21 cellular contexts compared by ENCODE assay signal in genomic region chr2:24330161-24330560, GRCh38. TPM values are rescaled to one million over a fixed set of nuclear protein-coding genes. Genes with fewer than 3 reads are reported as not detected.
DNase-seq lines count a peak whose midpoint lies in the region; ATAC-seq and TF ChIP-seq lines count a peak whose summit lies in the region.
"Had no signal": no experiment of that assay in that cellular context is flagged by ENCODE, and none has a peak within 500 bp of the region (broad histone marks: within the 10 kb centered on the region; RNA-seq: fewer than 3 reads in every experiment).

No MANE protein-coding gene starts in this region.

- H3K79me2 ChIP-seq in Karpas-422 (ENCODE audit: low read length), result peaks cover 91% of the 10 kb centered on the region

- H3K9ac ChIP-seq in Karpas-422 (ENCODE audit: low read length), result peak overlapping the region; percentile 78

- no peak overlapping the region for H3K27ac ChIP-seq in CD4-positive, alpha-beta T cell (ENCODE audit: low read depth, low read length)
- H3K27ac ChIP-seq in Karpas-422 (ENCODE audit: low read length), result peak overlapping the region; percentile 98
- H3K27ac ChIP-seq: epithelial cell of prostate, gastroesophageal sphincter had no signal

- H3K36me3 ChIP-seq in Karpas-422 (ENCODE audit: insufficient read depth, low read length), result peaks cover 15% of the 10 kb centered on the region
- H3K36me3 ChIP-seq: transverse colon had no signal

- no peaks in the 10 kb centered on the region for H3K9me3 ChIP-seq in CD4-positive, alpha-beta T cell (ENCODE audit: control insufficient read depth, low read length)
- no peaks in the 10 kb centered on the region for H3K9me3 ChIP-seq in Karpas-422 (ENCODE audit: low read length)
- H3K9me3 ChIP-seq: gastroesophageal sphincter, transverse colon had no signal

- H3K27ac Mint-ChIP-seq in CD4-positive, alpha-beta T cell, result peak overlapping the region; percentile 48
- H3K27ac Mint-ChIP-seq in naive B cell, result peak overlapping the region; percentile 90 to 98 (median 96)
- H3K27ac Mint-ChIP-seq in activated CD4-positive, alpha-beta T cell treated with anti-CD3 and anti-CD28 coated beads, Interleukin-2, amount 10 ng/mL, durations not matched to agents 24 days and 14 days, result no peak overlapping the region
- H3K27ac Mint-ChIP-seq: activated T-cell treated with anti-CD3 and anti-CD28 coated beads, Interleukin-2, amount 50 U/mL, for 72 hours had no signal

- peak overlapping the region; percentile 77 for H3K4me2 ChIP-seq in Karpas-422 (ENCODE audit: low read depth, low read length, poor library complexity, severe bottlenecking)

- H3K4me1 ChIP-seq in Karpas-422 (ENCODE audit: low read length), result peaks cover 94% of the 10 kb centered on the region

- POLR2A ChIA-PET in CD4-positive, alpha-beta T cell (lab: Charles Lee), result interaction anchor here (1.4 kb wide), 1 partner anchor 9 kb away, joined by 3 read pairs; no protein-coding TSS in a partner anchor

- TF ChIP-seq CTCF in CD4-positive, alpha-beta T cell (IDR thresholded peaks at IDR 0.05), result no peak

- H4K20me1 ChIP-seq in Karpas-422 (ENCODE audit: insufficient read depth, low read depth, low read length), result no peaks in the 10 kb centered on the region

- H3K9me2 ChIP-seq in Karpas-422 (replicated peaks; ENCODE audit: insufficient read depth, low read length), result no peaks in the 10 kb centered on the region

- H3K36me3 Mint-ChIP-seq in CD4-positive, alpha-beta T cell (ENCODE audit: low read depth), result peaks cover 12% of the 10 kb centered on the region
- no peaks in the 10 kb centered on the region for H3K36me3 Mint-ChIP-seq in naive B cell
- no peaks in the 10 kb centered on the region for H3K36me3 Mint-ChIP-seq in activated CD4-positive, alpha-beta T cell treated with anti-CD3 and anti-CD28 coated beads, Interleukin-2, amount 10 ng/mL, durations not matched to agents 24 days and 14 days (ENCODE audit: low read depth)

- intact Hi-C loops in CD4-positive, alpha-beta T cell (cut with DNase I, micrococcal nuclease), result no loop called here
- intact Hi-C loops in activated CD4-positive, alpha-beta T cell treated with anti-CD3 and anti-CD28 coated beads, Interleukin-2, amount 10 ng/mL, durations not matched to agents 24 days and 14 days (cut with micrococcal nuclease), result no loop called here

- H3K27me3 Mint-ChIP-seq in CD4-positive, alpha-beta T cell, result no peaks in the 10 kb centered on the region
- no peaks in the 10 kb centered on the region for H3K27me3 Mint-ChIP-seq in naive B cell
- no peaks in the 10 kb centered on the region for H3K27me3 Mint-ChIP-seq in activated CD4-positive, alpha-beta T cell treated with anti-CD3 and anti-CD28 coated beads, Interleukin-2, amount 10 ng/mL, durations not matched to agents 24 days and 14 days

- ATAC-seq in CD4-positive, alpha-beta T cell (ENCODE audit: poor library complexity), result no peak
- ATAC-seq in GM18868 (IDR thresholded peaks at IDR 0.05; ENCODE audit: unreplicated experiment) (peak; percentile 23), naive B cell (ENCODE audit: low read depth in 2 of 2) (peak in 1 of 2 donors; percentile 13), GM19328 (IDR thresholded peaks at IDR 0.05; ENCODE audit: unreplicated experiment) (no peak), HG03520 (IDR thresholded peaks at IDR 0.05; ENCODE audit: unreplicated experiment) (no peak)
- ATAC-seq: activated T-cell treated with anti-CD3 and anti-CD28 coated beads, Interleukin-2, amount 50 U/mL, for 72 hours; gastroesophageal sphincter; left lobe of liver had no signal

- H3K4me1 Mint-ChIP-seq in CD4-positive, alpha-beta T cell (ENCODE audit: low read depth), result peaks cover 53% of the 10 kb centered on the region
- peaks cover 37 to 78% (median 45%) of the 10 kb centered on the region in 3 donors for H3K4me1 Mint-ChIP-seq in naive B cell
- H3K4me1 Mint-ChIP-seq in activated CD4-positive, alpha-beta T cell treated with anti-CD3 and anti-CD28 coated beads, Interleukin-2, amount 10 ng/mL, durations not matched to agents 24 days and 14 days, result peaks cover 7% of the 10 kb centered on the region

- H3K27me3 ChIP-seq in CD4-positive, alpha-beta T cell (ENCODE audit: control insufficient read depth, insufficient read depth, low read length), result no peaks in the 10 kb centered on the region
- no peaks in the 10 kb centered on the region for H3K27me3 ChIP-seq in Karpas-422 (ENCODE audit: low read length)
- H3K27me3 ChIP-seq: gastroesophageal sphincter, transverse colon had no signal

- peak overlapping the region; percentile 42 for H3K4me3 Mint-ChIP-seq in CD4-positive, alpha-beta T cell
- H3K4me3 Mint-ChIP-seq in naive B cell, result peak overlapping the region; percentile 78 to 88 (median 83)
- no peak overlapping the region for H3K4me3 Mint-ChIP-seq in activated CD4-positive, alpha-beta T cell treated with anti-CD3 and anti-CD28 coated beads, Interleukin-2, amount 10 ng/mL, durations not matched to agents 24 days and 14 days
- H3K4me3 Mint-ChIP-seq: activated T-cell treated with anti-CD3 and anti-CD28 coated beads, Interleukin-2, amount 50 U/mL, for 72 hours had no signal

- no peak for DNase-seq in CD4-positive, alpha-beta T cell
- no peak for DNase-seq in Karpas-422
- DNase-seq in naive B cell, result no peak
- no peak for DNase-seq in NCI-H226
- DNase-seq in activated CD4-positive, alpha-beta T cell treated with anti-CD3 and anti-CD28 coated beads, Interleukin-2, amount 10 ng/mL, durations not matched to agents 24 days and 14 days, result no peak
- DNase-seq: ACHN; activated CD4-positive, CD25-positive, alpha-beta regulatory T cell; activated T-cell treated with anti-CD3 and anti-CD28 coated beads, Interleukin-2, amount 50 U/mL, for 72 hours; GOT3; NCI-H2029 treated with DMSO at 0.1 percent for 48 hours; NCI-H510A treated with DMSO at 0.1 percent for 48 hours; occipital lobe; SHP77 treated with DMSO at 0.1 percent for 48 hours; stimulated activated naive CD4-positive, alpha-beta T cell; transverse colon had no signal

- H2AFZ ChIP-seq in Karpas-422 (ENCODE audit: low read length), result 0 out of 2 replicates have a peak overlapping the region, but pooled peaks have one; percentile 2

- peak overlapping the region; percentile 65 for H3K4me3 ChIP-seq in Karpas-422 (ENCODE audit: low read length)
- H3K4me3 ChIP-seq: gastroesophageal sphincter, transverse colon had no signal

- H3K9me3 Mint-ChIP-seq in CD4-positive, alpha-beta T cell, result no peaks in the 10 kb centered on the region
- H3K9me3 Mint-ChIP-seq in naive B cell, result no peaks in the 10 kb centered on the region
- H3K9me3 Mint-ChIP-seq in activated CD4-positive, alpha-beta T cell treated with anti-CD3 and anti-CD28 coated beads, Interleukin-2, amount 10 ng/mL, durations not matched to agents 24 days and 14 days, result no peaks in the 10 kb centered on the region
- H3K9me3 Mint-ChIP-seq: activated T-cell treated with anti-CD3 and anti-CD28 coated beads, Interleukin-2, amount 50 U/mL, for 72 hours had no signal

- CTCF ChIA-PET in CD4-positive, alpha-beta T cell (lab: Charles Lee), result interaction anchor here (1.4 kb wide), 1 partner anchor 19 kb away, joined by 5 read pairs; no protein-coding TSS in a partner anchor

RNA-seq across cellular contexts. Expression of gene ITSN2, which starts 30.2 kb away (rescaled TPM):
- total RNA-seq in CD4-positive, alpha-beta T cell, result 10 to 100 TPM; 75.4 to 77.1 TPM
- total RNA-seq in Karpas-422 (2014; rRNA removed; shearing (Covaris generic); ENCODE audit: low replicate concordance), result 96.0 and 126 TPM in 2 replicates
- polyA plus RNA-seq in naive B cell (ENCODE audit: low read depth in 6 of 6), result 100 to 1,000 TPM in 4 of 6 donors, 10 to 100 TPM in 2; 57.8 to 163 (median 113) TPM
- 53.0 and 55.7 TPM in 2 replicates for total RNA-seq in activated CD4-positive, alpha-beta T cell treated with anti-CD3 and anti-CD28 coated beads, Interleukin-2, amount 10 ng/mL, durations not matched to agents 24 days and 14 days
